ENCODE assay signal across 12 cellular contexts in genomic region chr16:31183432-31184428, GRCh38. TPM values are rescaled to one million over a fixed set of nuclear protein-coding genes. Genes with fewer than 3 reads are reported as not detected.
A peak's percentile ranks its signal among the peaks of the same experiment; 100 is the strongest.
DNase-seq lines count a peak whose midpoint lies in the region; ATAC-seq, FAIRE-seq and TF ChIP-seq lines count a peak whose summit lies in the region.
"Had no signal": no experiment of that assay in that cellular context is flagged by ENCODE, and none has a peak within 500 bp of the region (broad histone marks: within the 10 kb centered on the region; RNA-seq: fewer than 3 reads in every experiment).

No MANE protein-coding gene starts in this region.

- peak overlapping the region; percentile 95 for H3K4me3 Mint-ChIP-seq in activated CD4-positive, alpha-beta T cell treated with anti-CD3 and anti-CD28 coated beads for 36 hours

- no peak for DNase-seq in activated CD4-positive, alpha-beta T cell treated with anti-CD3 and anti-CD28 coated beads for 36 hours
- DNase-seq in activated CD4-positive, alpha-beta T cell treated with anti-CD3 and anti-CD28 coated beads for 48 hours: no peak
- DNase-seq in H1 (ENCODE audit: low read depth in 1 of 2, low spot score in 2 of 2): no peak
- peak; percentile 22 for DNase-seq in posterior vena cava (ENCODE audit: low spot score)
- no peak for DNase-seq in NOMO-1 (lab: John Stamatoyannopoulos, UW; ENCODE audit: unreplicated experiment in 2 of 2)
- DNase-seq in NCI-H146 (lab: John Stamatoyannopoulos, UW): no peak
- DNase-seq: effector memory CD4-positive, alpha-beta T cell; NCI-H510A; transverse colon had no signal

- 93% methylated on average over 10 of the region's 10 CpGs; no CpG with 5 or more reads in 1 of the 2 experiments for WGBS in H1 (ENCODE audit: extremely low coverage in 1 of 2, insufficient coverage in 1 of 2, insufficient read length in 1 of 2, insufficient replicate concordance in 2 of 2, low coverage in 1 of 2, low lambda C conversion rate in 2 of 2, missing lambda C conversion rate in 1 of 2), 2 experiments

- H3K27ac Mint-ChIP-seq in activated CD4-positive, alpha-beta T cell treated with anti-CD3 and anti-CD28 coated beads for 36 hours: peak overlapping the region; percentile 82

- H3K79me2 ChIP-seq in OCI-LY3 (ENCODE audit: low read length) (peaks cover 96% of the 10 kb centered on the region), H1 (ENCODE audit: control insufficient read depth in 1 of 2, insufficient read depth in 2 of 2, low read length in 2 of 2) (peaks cover 40 to 92% of the 10 kb centered on the region in 2 experiments)

- no peak for ATAC-seq in activated CD4-positive, alpha-beta T cell treated with anti-CD3 and anti-CD28 coated beads for 36 hours
- ATAC-seq in HG03196 (IDR thresholded peaks at IDR 0.05; ENCODE audit: unreplicated experiment): no peak

- H3K4me3 ChIP-seq in OCI-LY3 (ENCODE audit: low read length): no peak overlapping the region
- peak overlapping the region in 1 of 4 experiments; percentile 85; a peak in 4 of 8 replicates for H3K4me3 ChIP-seq in H1 (ENCODE audit: extremely low read depth in 1 of 4, insufficient read depth in 2 of 4, low read depth in 3 of 4, low read length in 4 of 4)

- H3K4me1 ChIP-seq in OCI-LY3 (ENCODE audit: low read length) (peaks cover 14% of the 10 kb centered on the region), H1 (replicated peaks in 1 of 4; ENCODE audit: control insufficient read depth in 3 of 4, insufficient read depth in 4 of 4, low read length in 3 of 4) (peaks cover 0 to 5% (median 2%) of the 10 kb centered on the region in 4 experiments; a peak in 5 of 7 replicates)

- H2BK120ac ChIP-seq in H1 (replicated peaks; ENCODE audit: low read depth, low read length): no peak overlapping the region

- H3K36me3 ChIP-seq in OCI-LY3 (replicated peaks; ENCODE audit: low read depth, low read length) (peaks cover 78% of the 10 kb centered on the region), H1 (ENCODE audit: control insufficient read depth in 2 of 4, insufficient read depth in 4 of 4, low read length in 3 of 4) (peaks cover 50 to 71% (median 64%) of the 10 kb centered on the region in 4 experiments)

- no peak overlapping the region for H3K23ac ChIP-seq in H1 (ENCODE audit: insufficient read length)

- H3K4ac ChIP-seq in H1 (replicated peaks; ENCODE audit: insufficient read length, low read depth, low read length): no peak overlapping the region

- no peaks in the 10 kb centered on the region for H3K27me3 ChIP-seq in OCI-LY3 (ENCODE audit: low read depth, low read length)
- no peaks in the 10 kb centered on the region for H3K27me3 ChIP-seq in H1 (replicated peaks in 1 of 4; ENCODE audit: control insufficient read depth in 3 of 4, extremely low read depth in 1 of 4, insufficient read depth in 3 of 4, low read length in 3 of 4)
- H3K27me3 ChIP-seq: transverse colon had no signal

- no peaks in the 10 kb centered on the region for H3K9me3 Mint-ChIP-seq in activated CD4-positive, alpha-beta T cell treated with anti-CD3 and anti-CD28 coated beads for 36 hours (ENCODE audit: low read depth)

- peaks cover 14% of the 10 kb centered on the region; the same call in 1 of the 2 replicates for H3K23me2 ChIP-seq in H1 (ENCODE audit: low read depth, low read length)

- no peak for TF ChIP-seq EP300 in H1 (IDR thresholded peaks at IDR 0.05; ENCODE audit: borderline replicate concordance in 1 of 2, low read depth in 2 of 2, low read length in 2 of 2)

- H2BK20ac ChIP-seq in H1 (ENCODE audit: low read length): no peak overlapping the region

- H4K8ac ChIP-seq in H1 (ENCODE audit: extremely low read depth, insufficient read depth, low read length): peak overlapping the region; percentile 28; the same call in 1 of the 2 replicates

- H3K56ac ChIP-seq in H1 (replicated peaks; ENCODE audit: insufficient read length, low read depth, low read length): no peak overlapping the region

- H3K4me2 ChIP-seq in OCI-LY3 (ENCODE audit: low read length) (0 out of 2 replicates have a peak overlapping the region, but pooled peaks have one; percentile 98), H1 (ENCODE audit: insufficient read depth in 1 of 2, low read depth in 2 of 2, low read length in 2 of 2) (peak overlapping the region; percentile 92 to 93; a peak in 2 of 4 replicates)

- no peak overlapping the region for H2AK5ac ChIP-seq in H1 (ENCODE audit: low read depth, low read length)

- no peak overlapping the region for H3K14ac ChIP-seq in H1 (ENCODE audit: insufficient read length)

- TF ChIP-seq CTCF in OCI-LY3 (IDR thresholded peaks at IDR 0.05; ENCODE audit: low read depth, low read length) (no peak), H1 (IDR thresholded peaks at IDR 0.05; ENCODE audit: control extremely low read depth in 1 of 3, insufficient read depth in 1 of 3, low read depth in 1 of 3, low read length in 3 of 3) (no peak)

- no peak overlapping the region for H3K18ac ChIP-seq in H1 (ENCODE audit: extremely low read depth, low read length)

- H3K9me3 ChIP-seq in OCI-LY3 (ENCODE audit: insufficient read depth, low read length): no peaks in the 10 kb centered on the region
- no peaks in the 10 kb centered on the region for H3K9me3 ChIP-seq in H1 (ENCODE audit: insufficient read depth in 2 of 2, low read depth in 1 of 2, low read length in 1 of 2)
- H3K9me3 ChIP-seq: transverse colon had no signal

- H3K27ac ChIP-seq in OCI-LY3 (ENCODE audit: low read length) (no peak overlapping the region), H1 (ENCODE audit: low read depth, low read length) (no peak overlapping the region)
- H3K27ac ChIP-seq: transverse colon had no signal

- H3K79me1 ChIP-seq in H1 (ENCODE audit: low read depth, low read length): peaks cover 11% of the 10 kb centered on the region

- H3K36me3 Mint-ChIP-seq in activated CD4-positive, alpha-beta T cell treated with anti-CD3 and anti-CD28 coated beads for 36 hours (ENCODE audit: low read depth): peaks cover 84% of the 10 kb centered on the region

- no peak overlapping the region for H2BK15ac ChIP-seq in H1 (ENCODE audit: low read length)

- no peak overlapping the region for H4K5ac ChIP-seq in H1 (ENCODE audit: insufficient read length, low read depth, low read length)

- TF ChIP-seq POLR2A in H1 (IDR thresholded peaks at IDR 0.05; ENCODE audit: control extremely low read depth in 1 of 2, low read depth in 2 of 2, low read length in 2 of 2): peak in 1 of 2 experiments; percentile 43; a peak in 1 of 3 replicates

- no peak overlapping the region for H2BK12ac ChIP-seq in H1 (ENCODE audit: low read depth, low read length)

- intact Hi-C loops in activated CD4-positive, alpha-beta T cell treated with anti-CD3 and anti-CD28 coated beads for 36 hours (cut with DNase I, micrococcal nuclease): loop anchor here (2.0 to 10.0 kb wide), 3 partner anchors 13 to 809 kb away; partner anchors contain the start of genes MYL11 (in 1 of the 2) and TBC1D10B (in 1 of the 2)
- intact Hi-C loops in posterior vena cava (cut with DNase I): loop anchor here in 1 of 2 donors (10.0 kb wide), 1 partner anchor 261 kb away; the partner anchor contains the start of gene ZNF843

- H2BK5ac ChIP-seq in H1 (ENCODE audit: low read depth, low read length): no peak overlapping the region

- no peak for TF ChIP-seq RAD21 in H1 (IDR thresholded peaks at IDR 0.05 in 1 of 2, conservative IDR thresholded peaks at IDR 0.05 in 1 of 2; ENCODE audit: low read depth in 2 of 2, low read length in 2 of 2)

- H4K20me1 ChIP-seq in OCI-LY3 (ENCODE audit: insufficient read depth, low read length): peaks cover 82% of the 10 kb centered on the region
- peaks cover 46 to 53% of the 10 kb centered on the region in 2 experiments for H4K20me1 ChIP-seq in H1 (replicated peaks in 1 of 2; ENCODE audit: control insufficient read depth in 1 of 2, insufficient read depth in 2 of 2, low read length in 2 of 2)

- peaks cover 69% of the 10 kb centered on the region for H3K4me1 Mint-ChIP-seq in activated CD4-positive, alpha-beta T cell treated with anti-CD3 and anti-CD28 coated beads for 36 hours

- H3K9ac ChIP-seq in OCI-LY3 (ENCODE audit: low read length): no peak overlapping the region
- no peak overlapping the region for H3K9ac ChIP-seq in H1 (replicated peaks in 1 of 4; ENCODE audit: extremely low read depth in 1 of 4, low read depth in 3 of 4, low read length in 3 of 4)

- POLR2A ChIA-PET in activated CD4-positive, alpha-beta T cell treated with anti-CD3 and anti-CD28 coated beads for 36 hours (lab: Charles Lee): interaction anchor here (1.0 to 2.9 kb wide), 6 partner anchors 9 to 110 kb away, joined by 4 to 16 read pairs (median 4); partner anchors contain the start of genes ZNF646 and ZNF668
- POLR2A ChIA-PET in H1 (lab: Charles Lee; ENCODE audit: partially characterized antibody): interaction anchor here (0.6 to 6.9 kb wide), 28 partner anchors 6 to 715 kb away, joined by 3 to 407 read pairs (median 4); partner anchors contain the start of genes FUS, PRSS8, PYCARD and PYDC1

- FAIRE-seq in H1 (lab: Jason Lieb, UNC): no peak

- H3K27me3 Mint-ChIP-seq in activated CD4-positive, alpha-beta T cell treated with anti-CD3 and anti-CD28 coated beads for 36 hours: no peaks in the 10 kb centered on the region

- no peak overlapping the region for H4K91ac ChIP-seq in H1 (replicated peaks; ENCODE audit: insufficient read length, low read length)

- CTCF ChIA-PET in activated CD4-positive, alpha-beta T cell treated with anti-CD3 and anti-CD28 coated beads for 36 hours (lab: Charles Lee): interaction anchor here (0.6 to 1.1 kb wide), 3 partner anchors 200 to 259 kb away, joined by 3 to 4 read pairs (median 3); partner anchors contain the start of gene ZNF843
- CTCF ChIA-PET in H1 (lab: Charles Lee; ENCODE audit: partially characterized antibody): interaction anchor here (0.6 to 1.3 kb wide), 2 partner anchors 199 to 996 kb away, joined by 3 to 4 read pairs; no protein-coding TSS in a partner anchor

- H2AFZ ChIP-seq in OCI-LY3 (ENCODE audit: low read depth, low read length): no peak overlapping the region
- H2AFZ ChIP-seq in H1 (ENCODE audit: low read length): no peak overlapping the region

RNA-seq across cellular contexts. Expression of gene FUS, which starts 3.8 kb away (rescaled TPM):
- total RNA-seq in activated CD4-positive, alpha-beta T cell treated with anti-CD3 and anti-CD28 coated beads for 36 hours: 100 to 1,000 TPM; 647 to 648 TPM
- total RNA-seq in H1 (2021; fragmentation: NEBNext Ultra II Directional; extraction: Animal tissue kit (Norgen Biotek cat#: 25700)): 685 and 686 TPM in 2 replicates
- 484 and 491 TPM in 2 replicates for polyA plus RNA-seq in H1 (2011; rRNA removed)
- 464 TPM for polyA plus RNA-seq in H1 (2011; cell fraction: cytosol; rRNA removed)
- 680 TPM for polyA plus RNA-seq in H1 (2011; cell fraction: nucleus; rRNA removed)
- 1,043 to 1,228 TPM (median 1,129 TPM) in 4 replicates for polyA plus RNA-seq in H1 (2012, experiment 1 of 2)
- polyA plus RNA-seq in H1 (2012, experiment 2 of 2): 352 TPM
- polyA plus RNA-seq in H1 (2013, experiment 1 of 2): 689 TPM
- polyA plus RNA-seq in H1 (2013, experiment 2 of 2): 688 TPM
- polyA minus RNA-seq in H1 (2011; rRNA and poly(A)+ RNA removed): 207 and 224 TPM in 2 replicates
- polyA minus RNA-seq in H1 (2011; cell fraction: cytosol; rRNA and poly(A)+ RNA removed): 462 TPM
- 413 TPM for polyA minus RNA-seq in H1 (2011; cell fraction: nucleus; rRNA and poly(A)+ RNA removed)
- 100 to 1,000 TPM; 168 to 208 TPM for total RNA-seq in posterior vena cava

RNA-seq across cellular contexts. Expression of gene PYCARD, which starts 18.8 kb away (rescaled TPM):
- total RNA-seq in activated CD4-positive, alpha-beta T cell treated with anti-CD3 and anti-CD28 coated beads for 36 hours: 1 to 10 TPM; 5.7 TPM
- 29.9 and 32.2 TPM in 2 replicates for total RNA-seq in H1 (2021; fragmentation: NEBNext Ultra II Directional; extraction: Animal tissue kit (Norgen Biotek cat#: 25700))
- polyA plus RNA-seq in H1 (2011; rRNA removed): 77.9 and 87.0 TPM in 2 replicates
- polyA plus RNA-seq in H1 (2011; cell fraction: cytosol; rRNA removed): 73.9 TPM
- 54.1 TPM for polyA plus RNA-seq in H1 (2011; cell fraction: nucleus; rRNA removed)
- 36.7 to 66.7 TPM (median 58.8 TPM) in 4 replicates for polyA plus RNA-seq in H1 (2012, experiment 1 of 2)
- 41.9 TPM for polyA plus RNA-seq in H1 (2012, experiment 2 of 2)
- polyA plus RNA-seq in H1 (2013, experiment 1 of 2): 29.1 TPM
- 29.0 TPM for polyA plus RNA-seq in H1 (2013, experiment 2 of 2)
- 9.6 and 13.2 TPM in 2 replicates for polyA minus RNA-seq in H1 (2011; rRNA and poly(A)+ RNA removed)
- 17.5 TPM for polyA minus RNA-seq in H1 (2011; cell fraction: cytosol; rRNA and poly(A)+ RNA removed)
- polyA minus RNA-seq in H1 (2011; cell fraction: nucleus; rRNA and poly(A)+ RNA removed): 11.4 TPM
- 10 to 100 TPM; 13.0 to 23.9 TPM for total RNA-seq in posterior vena cava

RNA-seq across cellular contexts. Expression of gene TRIM72, which starts 30.2 kb away (rescaled TPM):
- total RNA-seq in activated CD4-positive, alpha-beta T cell treated with anti-CD3 and anti-CD28 coated beads for 36 hours: under 1 TPM in 1 of 2 experiments, not detected in 1; 0.04 TPM
- total RNA-seq in H1 (2021; fragmentation: NEBNext Ultra II Directional; extraction: Animal tissue kit (Norgen Biotek cat#: 25700)): 1.3 and 2.1 TPM in 2 replicates
- polyA plus RNA-seq in H1 (2011; rRNA removed): 0.57 and 0.97 TPM in 2 replicates
- polyA plus RNA-seq in H1 (2011; cell fraction: cytosol; rRNA removed): 0.58 TPM
- 1.3 TPM for polyA plus RNA-seq in H1 (2011; cell fraction: nucleus; rRNA removed)
- polyA plus RNA-seq in H1 (2012, experiment 1 of 2): 0.84 to 1.6 TPM (median 1.1 TPM) in 4 replicates
- polyA plus RNA-seq in H1 (2012, experiment 2 of 2): 0.38 TPM
- 0.28 TPM for polyA plus RNA-seq in H1 (2013, experiment 1 of 2)
- polyA plus RNA-seq in H1 (2013, experiment 2 of 2): 0.26 TPM
- polyA minus RNA-seq in H1 (2011; rRNA and poly(A)+ RNA removed): 0.57 and 0.93 TPM in 2 replicates
- polyA minus RNA-seq in H1 (2011; cell fraction: cytosol; rRNA and poly(A)+ RNA removed): 2.1 TPM
- polyA minus RNA-seq in H1 (2011; cell fraction: nucleus; rRNA and poly(A)+ RNA removed): 0.50 TPM
- under 1 TPM; 0.05 to 0.10 TPM for total RNA-seq in posterior vena cava

RNA-seq across cellular contexts. Expression of gene PYDC1, which starts 33.2 kb away (rescaled TPM):
- not detected for total RNA-seq in activated CD4-positive, alpha-beta T cell treated with anti-CD3 and anti-CD28 coated beads for 36 hours
- total RNA-seq in H1 (2021; fragmentation: NEBNext Ultra II Directional; extraction: Animal tissue kit (Norgen Biotek cat#: 25700)): 3.0 and 3.5 TPM in 2 replicates
- polyA plus RNA-seq in H1 (2011; rRNA removed): 5.9 and 11.1 TPM in 2 replicates
- polyA plus RNA-seq in H1 (2011; cell fraction: cytosol; rRNA removed): 6.0 TPM
- polyA plus RNA-seq in H1 (2011; cell fraction: nucleus; rRNA removed): 3.6 TPM
- 2.5 to 6.9 TPM (median 3.8 TPM) in 4 replicates for polyA plus RNA-seq in H1 (2012, experiment 1 of 2)
- polyA plus RNA-seq in H1 (2012, experiment 2 of 2): 13.3 TPM
- polyA plus RNA-seq in H1 (2013, experiment 1 of 2): 2.0 TPM
- polyA plus RNA-seq in H1 (2013, experiment 2 of 2): 1.6 TPM
- 0.56 TPM in 1 of 2 replicates, not detected in the other for polyA minus RNA-seq in H1 (2011; rRNA and poly(A)+ RNA removed)
- not detected for polyA minus RNA-seq in H1 (2011; cell fraction: cytosol; rRNA and poly(A)+ RNA removed)
- polyA minus RNA-seq in H1 (2011; cell fraction: nucleus; rRNA and poly(A)+ RNA removed): not detected
- total RNA-seq in posterior vena cava: not detected
- total RNA-seq: omental fat pad, transverse colon had no signal

RNA-seq across cellular contexts. Expression of gene PRSS36, which starts 33.9 kb away (rescaled TPM):
- under 1 TPM; 0.26 to 0.43 TPM for total RNA-seq in activated CD4-positive, alpha-beta T cell treated with anti-CD3 and anti-CD28 coated beads for 36 hours
- total RNA-seq in H1 (2021; fragmentation: NEBNext Ultra II Directional; extraction: Animal tissue kit (Norgen Biotek cat#: 25700)): 1.3 TPM in 2 replicates
- 1.9 and 3.1 TPM in 2 replicates for polyA plus RNA-seq in H1 (2011; rRNA removed)
- 2.3 TPM for polyA plus RNA-seq in H1 (2011; cell fraction: cytosol; rRNA removed)
- polyA plus RNA-seq in H1 (2011; cell fraction: nucleus; rRNA removed): 3.5 TPM
- polyA plus RNA-seq in H1 (2012, experiment 1 of 2): 0.76 to 1.4 TPM (median 1.1 TPM) in 4 replicates
- polyA plus RNA-seq in H1 (2012, experiment 2 of 2): 0.33 TPM
- polyA plus RNA-seq in H1 (2013, experiment 1 of 2): 0.87 TPM
- polyA plus RNA-seq in H1 (2013, experiment 2 of 2): 0.68 TPM
- polyA minus RNA-seq in H1 (2011; rRNA and poly(A)+ RNA removed): 0.41 TPM in 1 of 2 replicates, not detected in the other
- polyA minus RNA-seq in H1 (2011; cell fraction: cytosol; rRNA and poly(A)+ RNA removed): not detected
- 1.7 TPM for polyA minus RNA-seq in H1 (2011; cell fraction: nucleus; rRNA and poly(A)+ RNA removed)
- total RNA-seq in posterior vena cava: 1 to 10 TPM; 2.9 to 5.2 TPM
